ENCODE assay signal across 23 cellular contexts in the genomic region with DNA sequence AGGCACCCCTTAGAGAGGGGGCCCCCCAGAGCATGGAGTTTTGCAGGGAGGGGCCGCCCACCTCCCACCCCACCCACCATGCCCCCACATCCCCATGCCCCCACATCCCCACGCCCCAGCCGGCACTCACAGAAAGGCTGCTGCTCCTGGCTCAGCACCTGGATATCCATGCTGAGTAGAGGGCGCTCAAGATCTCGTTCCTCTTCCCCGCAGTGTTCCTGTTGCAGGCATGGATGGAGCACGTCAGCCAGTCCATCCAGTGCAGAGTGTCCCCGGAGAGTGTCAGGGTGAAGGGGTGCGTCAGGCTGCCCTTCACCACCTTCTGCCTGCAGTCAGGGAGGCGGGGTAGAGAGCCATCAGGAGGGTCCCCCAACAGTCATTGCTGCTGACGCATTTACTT.
"Had no signal": no experiment of that assay in that cellular context is flagged by ENCODE, and none has a peak within 500 bp of the region (broad histone marks: within the 10 kb centered on the region; RNA-seq: fewer than 3 reads in every experiment).

No MANE protein-coding gene starts in this region.

- H3K36me3 ChIP-seq: ovary had no signal

- DNase-seq: activated B cell treated with CpG ODN at 0.5 μM for 24 hours; activated CD4-positive, alpha-beta memory T cell treated with anti-CD3 and anti-CD28 coated beads for 36 hours; activated CD4-positive, alpha-beta T cell treated with anti-CD3 and anti-CD28 coated beads for 4 hours; activated naive CD4-positive, alpha-beta T cell treated with Interleukin-2 at 50 U/mL for 16 hours; activated naive CD8-positive, alpha-beta T cell treated with anti-CD3 and anti-CD28 coated beads, Interleukin-2, amount 10 ng/mL, durations not matched to agents 7 days and 5 days; activated T-cell treated with anti-CD3 and anti-CD28 coated beads, Interleukin-2, amount 50 U/mL, for 1 hour; amygdala; body of pancreas; head of caudate nucleus; immature natural killer cell; kidney glomerular epithelial cell; mucosa of descending colon; naive B cell; ovary; psoas muscle; transverse colon had no signal

- H3K27me3 Mint-ChIP-seq: activated B cell treated with CpG ODN at 0.5 μM for 24 hours; activated CD4-positive, alpha-beta memory T cell treated with anti-CD3 and anti-CD28 coated beads for 36 hours; activated naive CD8-positive, alpha-beta T cell treated with anti-CD3 and anti-CD28 coated beads, Interleukin-2, amount 10 ng/mL, durations not matched to agents 7 days and 5 days; activated T-helper 17 cell treated with anti-CD3 and anti-CD28 coated beads, Interleukin-2, amount 50 U/mL, for 72 hours; memory B cell; naive B cell; stimulated activated naive CD8-positive, alpha-beta T cell treated with anti-CD3 and anti-CD28 coated beads, Interleukin-15, Interleukin-2, amounts not matched to agents 100 ng/mL and 50 ng/mL, for 24 hours had no signal

- H3K27me3 ChIP-seq: body of pancreas, ovary, suprapubic skin, transverse colon had no signal

- H3K4me3 ChIP-seq: body of pancreas, mucosa of descending colon, ovary, psoas muscle, skin epidermis, suprapubic skin, transverse colon had no signal

- H3K9me3 ChIP-seq: body of pancreas, mucosa of descending colon, ovary, psoas muscle, suprapubic skin, transverse colon had no signal

- H3K27ac ChIP-seq: body of pancreas, ovary, psoas muscle, skin epidermis, suprapubic skin, transverse colon had no signal

- H3K4me1 ChIP-seq: body of pancreas, psoas muscle, suprapubic skin, transverse colon had no signal

- ATAC-seq: activated T-helper 17 cell treated with anti-CD3 and anti-CD28 coated beads, Interleukin-2, amount 50 U/mL, for 72 hours; body of pancreas; psoas muscle; right cardiac atrium had no signal

- H3K4me1 Mint-ChIP-seq: activated B cell treated with CpG ODN at 0.5 μM for 24 hours, memory B cell had no signal

- H3K27ac Mint-ChIP-seq: activated B cell treated with CpG ODN at 0.5 μM for 24 hours; activated CD4-positive, alpha-beta memory T cell treated with anti-CD3 and anti-CD28 coated beads for 36 hours; activated T-helper 17 cell treated with anti-CD3 and anti-CD28 coated beads, Interleukin-2, amount 50 U/mL, for 72 hours; memory B cell; stimulated activated naive CD8-positive, alpha-beta T cell treated with anti-CD3 and anti-CD28 coated beads, Interleukin-15, Interleukin-2, amounts not matched to agents 100 ng/mL and 50 ng/mL, for 24 hours had no signal

- H3K9me3 Mint-ChIP-seq: activated B cell treated with CpG ODN at 0.5 μM for 24 hours; activated CD4-positive, alpha-beta memory T cell treated with anti-CD3 and anti-CD28 coated beads for 36 hours; activated naive CD8-positive, alpha-beta T cell treated with anti-CD3 and anti-CD28 coated beads, Interleukin-2, amount 10 ng/mL, durations not matched to agents 7 days and 5 days; activated T-helper 17 cell treated with anti-CD3 and anti-CD28 coated beads, Interleukin-2, amount 50 U/mL, for 72 hours; immature natural killer cell; memory B cell; naive B cell; stimulated activated naive CD8-positive, alpha-beta T cell treated with anti-CD3 and anti-CD28 coated beads, Interleukin-15, Interleukin-2, amounts not matched to agents 100 ng/mL and 50 ng/mL, for 24 hours; T-helper 2 cell treated with Interferon-gamma antibody and Interleukin-4, amounts not matched to agents 5 μg/mL and 100 μg/mL, for 36 hours had no signal

- H3K4me3 Mint-ChIP-seq: activated B cell treated with CpG ODN at 0.5 μM for 24 hours; activated CD4-positive, alpha-beta memory T cell treated with anti-CD3 and anti-CD28 coated beads for 36 hours; activated naive CD8-positive, alpha-beta T cell treated with anti-CD3 and anti-CD28 coated beads, Interleukin-2, amount 10 ng/mL, durations not matched to agents 7 days and 5 days; activated T-helper 17 cell treated with anti-CD3 and anti-CD28 coated beads, Interleukin-2, amount 50 U/mL, for 72 hours; immature natural killer cell; memory B cell; stimulated activated naive CD8-positive, alpha-beta T cell treated with anti-CD3 and anti-CD28 coated beads, Interleukin-15, Interleukin-2, amounts not matched to agents 100 ng/mL and 50 ng/mL, for 24 hours; T-helper 2 cell treated with Interferon-gamma antibody and Interleukin-4, amounts not matched to agents 5 μg/mL and 100 μg/mL, for 36 hours had no signal
